Comparison of ENCODE assay signal across 8 cellular contexts in genomic region chr15:82468205-82468604, GRCh38. TPM values are rescaled to one million over a fixed set of nuclear protein-coding genes. Genes with fewer than 3 reads are reported as not detected.
DNase-seq lines count a peak whose midpoint lies in the region; ATAC-seq and TF ChIP-seq lines count a peak whose summit lies in the region.
"Not testable (repeated sequence)": the region's sequence is repeated elsewhere in the genome, so short reads cannot be mapped to it uniquely, and the experiment has no call there.

No MANE protein-coding gene starts in this region.

- H3K27me3 Mint-ChIP-seq in activated CD8-positive, alpha-beta memory T cell treated with anti-CD3 and anti-CD28 coated beads, Interleukin-2, amount 10 ng/mL, durations not matched to agents 7 days and 5 days; endodermal cell (ENCODE audit: insufficient read depth); mesothelial cell of epicardium (ENCODE audit: low read depth); stimulated activated naive CD8-positive, alpha-beta T cell treated with anti-CD3 and anti-CD28 coated beads, Interleukin-15, amount 100 ng/mL, for 72 hours: not testable (repeated sequence)

- WGBS in endodermal cell (ENCODE audit: insufficient coverage in 1 of 2, insufficient read length in 1 of 2), 2 experiments, result 20% methylated on average over 2 of the region's 11 CpGs; no CpG with 5 or more reads in 1 of the 2 experiments

- H3K9ac ChIP-seq in endodermal cell (ENCODE audit: extremely low read depth, low read length, poor library complexity, severe bottlenecking), result not testable (repeated sequence)

- not testable (repeated sequence) for H3K27ac Mint-ChIP-seq in activated CD8-positive, alpha-beta memory T cell treated with anti-CD3 and anti-CD28 coated beads, Interleukin-2, amount 10 ng/mL, durations not matched to agents 7 days and 5 days; endodermal cell; mesothelial cell of epicardium; stimulated activated naive CD8-positive, alpha-beta T cell treated with anti-CD3 and anti-CD28 coated beads, Interleukin-15, amount 100 ng/mL, for 72 hours

- H3K4me3 Mint-ChIP-seq in activated CD8-positive, alpha-beta memory T cell treated with anti-CD3 and anti-CD28 coated beads, Interleukin-2, amount 10 ng/mL, durations not matched to agents 7 days and 5 days; endodermal cell; mesothelial cell of epicardium; stimulated activated naive CD8-positive, alpha-beta T cell treated with anti-CD3 and anti-CD28 coated beads, Interleukin-15, amount 100 ng/mL, for 72 hours: not testable (repeated sequence)

- not testable (repeated sequence) for H3K9me3 ChIP-seq in endodermal cell (ENCODE audit: control insufficient read depth, low read length)

- H3K27me3 ChIP-seq in endodermal cell (ENCODE audit: control insufficient read depth, insufficient read depth, low read length, poor library complexity, severe bottlenecking), result not testable (repeated sequence)

- not testable (repeated sequence) for H3K4me3 ChIP-seq in endodermal cell (ENCODE audit: low read length)

- H3K4me1 Mint-ChIP-seq in activated CD8-positive, alpha-beta memory T cell treated with anti-CD3 and anti-CD28 coated beads, Interleukin-2, amount 10 ng/mL, durations not matched to agents 7 days and 5 days; endodermal cell; mesothelial cell of epicardium; stimulated activated naive CD8-positive, alpha-beta T cell treated with anti-CD3 and anti-CD28 coated beads, Interleukin-15, amount 100 ng/mL, for 72 hours: not testable (repeated sequence)

- TF ChIP-seq CTCF in endodermal cell (conservative IDR thresholded peaks at IDR 0.05), result peak; percentile 58
- peak; percentile 36 for TF ChIP-seq CTCF in mesothelial cell of epicardium (IDR thresholded peaks at IDR 0.05; ENCODE audit: unreplicated experiment)

- CTCF ChIA-PET in activated CD8-positive, alpha-beta memory T cell treated with anti-CD3 and anti-CD28 coated beads, Interleukin-2, amount 10 ng/mL, durations not matched to agents 7 days and 5 days (lab: Charles Lee), result not testable (repeated sequence)

- not testable (repeated sequence) for H3K4me1 ChIP-seq in endodermal cell (ENCODE audit: control insufficient read depth, insufficient read depth, low read length)

- not testable (repeated sequence) for H3K9me3 Mint-ChIP-seq in activated CD8-positive, alpha-beta memory T cell treated with anti-CD3 and anti-CD28 coated beads, Interleukin-2, amount 10 ng/mL, durations not matched to agents 7 days and 5 days (ENCODE audit: low read depth); endodermal cell; mesothelial cell of epicardium; stimulated activated naive CD8-positive, alpha-beta T cell treated with anti-CD3 and anti-CD28 coated beads, Interleukin-15, amount 100 ng/mL, for 72 hours

- H3K27ac ChIP-seq in endodermal cell (ENCODE audit: low read depth, low read length), result not testable (repeated sequence)

- not testable (repeated sequence) for H3K36me3 Mint-ChIP-seq in activated CD8-positive, alpha-beta memory T cell treated with anti-CD3 and anti-CD28 coated beads, Interleukin-2, amount 10 ng/mL, durations not matched to agents 7 days and 5 days; endodermal cell (ENCODE audit: low read depth); mesothelial cell of epicardium

- ATAC-seq in GM18505 (IDR thresholded peaks at IDR 0.05; ENCODE audit: unreplicated experiment) (peak; percentile 96), GM21390 (IDR thresholded peaks at IDR 0.05; ENCODE audit: unreplicated experiment) (peak; percentile 88), HG02840 (IDR thresholded peaks at IDR 0.05; ENCODE audit: low FRiP score, unreplicated experiment) (peak; percentile 70), HG03442 (IDR thresholded peaks at IDR 0.05; ENCODE audit: unreplicated experiment) (peak; percentile 87)
- peak; percentile 98 for ATAC-seq in activated CD8-positive, alpha-beta memory T cell treated with anti-CD3 and anti-CD28 coated beads, Interleukin-2, amount 10 ng/mL, durations not matched to agents 7 days and 5 days
- ATAC-seq in stimulated activated naive CD8-positive, alpha-beta T cell treated with anti-CD3 and anti-CD28 coated beads, Interleukin-15, amount 100 ng/mL, for 72 hours, result peak; percentile 92

- not testable (repeated sequence) for TF ChIP-seq POLR2A in GM18505 (IDR thresholded peaks at IDR 0.05; ENCODE audit: borderline replicate concordance, extremely low read depth, insufficient read depth, insufficient read length)

- not testable (repeated sequence) for H3K36me3 ChIP-seq in endodermal cell (ENCODE audit: control insufficient read depth, insufficient read depth, low read length)

- not testable (repeated sequence) for DNase-seq in activated CD8-positive, alpha-beta memory T cell treated with anti-CD3 and anti-CD28 coated beads, Interleukin-2, amount 10 ng/mL, durations not matched to agents 7 days and 5 days; endodermal cell; mesothelial cell of epicardium (ENCODE audit: low spot score in 2 of 2, unreplicated experiment in 2 of 2)
- DNase-seq in stimulated activated naive CD8-positive, alpha-beta T cell treated with anti-CD3 and anti-CD28 coated beads, Interleukin-15, amount 100 ng/mL, for 72 hours, result peak; percentile 16 to 34

RNA-seq across cellular contexts. Expression of gene GOLGA6L9, which starts 38.6 kb away (rescaled TPM):
- total RNA-seq in activated CD8-positive, alpha-beta memory T cell treated with anti-CD3 and anti-CD28 coated beads, Interleukin-2, amount 10 ng/mL, durations not matched to agents 7 days and 5 days, result 1 to 10 TPM; 1.1 to 2.9 TPM
- total RNA-seq in endodermal cell, result 10 to 100 TPM in 1 of 2 donors, 1 to 10 TPM in 1; 8.1 to 11.4 TPM
- 12.4 TPM for polyA plus RNA-seq in endodermal cell (2013, experiment 1 of 2)
- polyA plus RNA-seq in endodermal cell (2013, experiment 2 of 2), result 11.6 TPM
- 19.1 to 21.0 TPM (median 19.7 TPM) in 3 replicates for total RNA-seq in mesothelial cell of epicardium
